Comparison of ENCODE assay signal across 6 cellular contexts in genomic region chr12:2047752-2048151, GRCh38.
"Had no signal": no experiment of that assay in that cellular context is flagged by ENCODE, and none has a peak within 500 bp of the region (broad histone marks: within the 10 kb centered on the region; RNA-seq: fewer than 3 reads in every experiment).

No MANE protein-coding gene starts in this region.

- H2AFZ ChIP-seq: GM23338 had no signal

- H3K4me2 ChIP-seq: GM23338 had no signal

- H3K4me3 ChIP-seq: GM23338 had no signal

- DNase-seq: H9, HCEC 1CT, KBM-7 had no signal

- FAIRE-seq: H1, H54 had no signal

- ATAC-seq: GM23338 had no signal
